9 cellular contexts compared by ENCODE assay signal in genomic region chr3:46628980-46629379, GRCh38. TPM values are rescaled to one million over a fixed set of nuclear protein-coding genes. Genes with fewer than 3 reads are reported as not detected.
DNase-seq lines count a peak whose midpoint lies in the region; ATAC-seq and TF ChIP-seq lines count a peak whose summit lies in the region.
"Had no signal": no experiment of that assay in that cellular context is flagged by ENCODE, and none has a peak within 500 bp of the region (broad histone marks: within the 10 kb centered on the region; RNA-seq: fewer than 3 reads in every experiment).

No MANE protein-coding gene starts in this region.

- no peaks in the 10 kb centered on the region for H4K20me1 ChIP-seq in DND-41 (ENCODE audit: insufficient read depth, low read length)

- no peak overlapping the region for H3K4me3 ChIP-seq in DND-41 (ENCODE audit: low read depth in 1 of 2, low read length in 2 of 2)
- no peak overlapping the region for H3K4me3 ChIP-seq in rectal smooth muscle tissue (ENCODE audit: low read length)
- no peak overlapping the region for H3K4me3 ChIP-seq in adrenal gland

- no peak for TF ChIP-seq CTCF in DND-41 (IDR thresholded peaks at IDR 0.05; ENCODE audit: borderline replicate concordance, extremely low read depth, low read length, poor library complexity, severe bottlenecking)
- TF ChIP-seq CTCF in adrenal gland (IDR thresholded peaks at IDR 0.05): no peak

- DNase-seq in DND-41 (no peak), T-helper 17 cell (no peak), left ventricle myocardium superior (no peak), middle frontal gyrus (ENCODE audit: extremely low spot score, low spot score) (no peak), adrenal gland (no peak)

- peak overlapping the region; percentile 63 for H3K27ac ChIP-seq in DND-41 (ENCODE audit: low read length)
- peak overlapping the region; percentile 35 for H3K27ac ChIP-seq in rectal smooth muscle tissue (ENCODE audit: low read depth, low read length)
- peak overlapping the region in 2 of 5 donors; percentile 26 to 54 for H3K27ac ChIP-seq in adrenal gland

- H3K4me3 Mint-ChIP-seq in T-helper 17 cell: peak overlapping the region; percentile 85

- H3K9me3 ChIP-seq in DND-41 (ENCODE audit: insufficient read depth, low read length, severe bottlenecking) (no peaks in the 10 kb centered on the region), T-helper 17 cell (ENCODE audit: control insufficient read depth, low read length, poor library complexity, severe bottlenecking) (no peaks in the 10 kb centered on the region), adrenal gland (replicated peaks in 1 of 3) (no peaks in the 10 kb centered on the region)

- intact Hi-C loops in left ventricle myocardium superior (cut with micrococcal nuclease) (loop anchor here (10.0 kb wide), 1 partner anchor 144 kb away; no protein-coding TSS in a partner anchor), adrenal gland (cut with DNase I) (loop anchor here in 1 of 2 donors (2.0 kb wide), 1 partner anchor 140 kb away; no protein-coding TSS in a partner anchor)

- H3K4me1 ChIP-seq in DND-41 (ENCODE audit: insufficient read depth, low read length): peaks cover 28% of the 10 kb centered on the region
- H3K4me1 ChIP-seq in rectal smooth muscle tissue (ENCODE audit: control insufficient read depth, insufficient read depth, low read length): no peaks in the 10 kb centered on the region
- H3K4me1 ChIP-seq in adrenal gland (replicated peaks in 1 of 2): peaks cover 0 to 8% of the 10 kb centered on the region in 2 donors

- peaks cover 11% of the 10 kb centered on the region for H3K27me3 Mint-ChIP-seq in T-helper 17 cell

- peaks cover 9% of the 10 kb centered on the region for H3K4me1 Mint-ChIP-seq in T-helper 17 cell

- peaks cover 2% of the 10 kb centered on the region for H3K36me3 Mint-ChIP-seq in T-helper 17 cell (ENCODE audit: low read depth)

- H3K9ac ChIP-seq in DND-41 (ENCODE audit: low read depth, low read length) (peak overlapping the region; percentile 17; the same call in 1 of the 2 replicates), rectal smooth muscle tissue (ENCODE audit: low read length) (no peak overlapping the region)

- peak overlapping the region; percentile 81 for H3K27ac Mint-ChIP-seq in T-helper 17 cell

- WGBS in adrenal gland, 4 donors: 74 to 86% (median 82%) methylated on average over 9 of the region's 9 CpGs

- no peak for TF ChIP-seq POLR2A in adrenal gland (IDR thresholded peaks at IDR 0.05)

- H3K27me3 ChIP-seq in DND-41 (ENCODE audit: insufficient read depth, low read length, poor library complexity): no peaks in the 10 kb centered on the region
- H3K27me3 ChIP-seq in rectal smooth muscle tissue (ENCODE audit: control insufficient read depth, insufficient read depth, low read length): no peaks in the 10 kb centered on the region
- peaks cover 6% of the 10 kb centered on the region for H3K27me3 ChIP-seq in adrenal gland

- peak overlapping the region; percentile 63 for H2AFZ ChIP-seq in DND-41 (ENCODE audit: low read depth, low read length)

- H3K4me2 ChIP-seq in DND-41 (ENCODE audit: insufficient read depth, low read length): no peak overlapping the region

- 0 out of 3 replicates have a peak, but pooled peaks have one; percentile 10 for ATAC-seq in DND-41 (ENCODE audit: insufficient read depth, low read depth)
- no peak for ATAC-seq in T-helper 17 cell
- peak; percentile 43 for ATAC-seq in left ventricle myocardium superior
- ATAC-seq in HG02885 (IDR thresholded peaks at IDR 0.05; ENCODE audit: poor library complexity, unreplicated experiment): no peak
- ATAC-seq in HG02571 (IDR thresholded peaks at IDR 0.05; ENCODE audit: unreplicated experiment): no peak

- no peaks in the 10 kb centered on the region for H3K79me2 ChIP-seq in DND-41 (ENCODE audit: insufficient read depth, low read length)

- H3K36me3 ChIP-seq in DND-41 (ENCODE audit: insufficient read depth, low read length) (no peaks in the 10 kb centered on the region), rectal smooth muscle tissue (ENCODE audit: control insufficient read depth, insufficient read depth, low read length) (no peaks in the 10 kb centered on the region), adrenal gland (replicated peaks in 1 of 2) (no peaks in the 10 kb centered on the region)

RNA-seq across cellular contexts. Expression of gene FAM240A, which starts 16.7 kb away (rescaled TPM):
- total RNA-seq in T-helper 17 cell (not detected), left ventricle myocardium superior (not detected), adrenal gland (under 1 TPM in 1 of 8 donors, not detected in 7; 0.25 TPM)
- not detected for polyA plus RNA-seq in adrenal gland
- total RNA-seq: NCI-H460 had no signal

Comparison
In these comparisons a context has a peak if more than half of its experiments do, and no peak if none do; other contexts are left out.
1. ATAC-seq: peak in DND-41 (single experiment) and left ventricle myocardium superior (single experiment); none in T-helper 17 cell (single experiment), HG02885 (single experiment) and HG02571 (single experiment).